ENCODE assay signal across 30 cellular contexts in the genomic region with DNA sequence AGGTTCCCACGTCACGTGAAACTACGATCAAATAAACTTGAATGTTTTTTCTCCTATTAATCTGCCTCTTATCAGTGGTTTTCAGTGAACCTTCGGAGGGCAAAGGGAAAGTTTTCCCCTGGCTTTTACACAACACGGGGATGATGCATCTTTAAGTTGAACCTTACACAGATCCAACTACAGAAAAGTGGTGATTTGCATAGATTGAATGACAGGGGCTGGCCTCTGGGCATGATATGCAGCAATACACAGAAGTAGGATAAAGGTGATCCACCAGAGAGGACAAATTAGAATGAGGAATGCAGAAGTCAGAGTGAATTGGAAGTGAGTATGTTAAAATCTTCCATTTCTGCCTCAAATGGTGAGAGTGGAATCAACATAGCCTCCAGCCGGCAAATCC. TPM values are rescaled to one million over a fixed set of nuclear protein-coding genes. Genes with fewer than 3 reads are reported as not detected.
"Had no signal": no experiment of that assay in that cellular context is flagged by ENCODE, and none has a peak within 500 bp of the region (broad histone marks: within the 10 kb centered on the region; RNA-seq: fewer than 3 reads in every experiment).

No MANE protein-coding gene starts in this region.

- H3K27ac Mint-ChIP-seq: activated CD4-positive, alpha-beta memory T cell treated with anti-CD3 and anti-CD28 coated beads for 36 hours; activated naive CD8-positive, alpha-beta T cell treated with anti-CD3 and anti-CD28 coated beads, Interleukin-2, amount 50 U/mL, for 24 hours; activated T-cell treated with anti-CD3 and anti-CD28 coated beads, Interleukin-2, amount 50 U/mL, for 72 hours; immature natural killer cell; mesothelial cell of epicardium; stimulated activated effector memory CD8-positive, alpha-beta T cell treated with anti-CD3 and anti-CD28 coated beads, Interleukin-12 subunit alpha, Interleukin-12 subunit beta, amount 100 ng/mL, for 72 hours; T-helper 1 cell treated with Interleukin-12 subunit alpha and Interleukin-12 subunit beta and Interleukin-4 antibody, amounts not matched to agents 30 μg/mL and 1 μg/mL, for 36 hours had no signal

- DNase-seq: activated CD4-positive, alpha-beta memory T cell treated with anti-CD3 and anti-CD28 coated beads for 36 hours; activated CD4-positive, alpha-beta T cell treated with anti-CD3 and anti-CD28 coated beads for 4 hours; activated CD4-positive, CD25-positive, alpha-beta regulatory T cell; activated effector memory CD4-positive, alpha-beta T cell treated with anti-CD3 and anti-CD28 coated beads, Interleukin-2, amount 50 U/mL, for 16 hours; activated naive CD4-positive, alpha-beta T cell treated with anti-CD3 and anti-CD28 coated beads, Interleukin-2, amount 50 U/mL, for 16 hours; activated naive CD8-positive, alpha-beta T cell treated with anti-CD3 and anti-CD28 coated beads, Interleukin-2, amount 50 U/mL, for 24 hours; activated T-cell treated with anti-CD3 and anti-CD28 coated beads, Interleukin-2, amount 50 U/mL, for 72 hours; anterior cingulate cortex; brain microvascular endothelial cell; caudate nucleus; dermis blood vessel endothelial cell; effector CD8-positive, alpha-beta T cell; foreskin melanocyte; immature natural killer cell; naive thymus-derived CD8-positive, alpha-beta T cell; right cardiac atrium; stimulated activated CD4-positive, alpha-beta T cell treated with anti-CD3 and anti-CD28 coated beads, Interleukin-2, amount 100 ng/mL, for 24 hours; stomach; T1000; uterus had no signal

- H3K4me1 ChIP-seq: parathyroid adenoma, uterus had no signal

- H3K27ac ChIP-seq: brain microvascular endothelial cell, parathyroid adenoma, stomach, suprapubic skin, tibial nerve, uterus had no signal

- H3K9me3 Mint-ChIP-seq: activated CD4-positive, alpha-beta memory T cell treated with anti-CD3 and anti-CD28 coated beads for 36 hours; activated naive CD8-positive, alpha-beta T cell treated with anti-CD3 and anti-CD28 coated beads, Interleukin-2, amount 50 U/mL, for 24 hours; activated T-cell treated with anti-CD3 and anti-CD28 coated beads, Interleukin-2, amount 50 U/mL, for 72 hours; immature natural killer cell; mesothelial cell of epicardium; naive thymus-derived CD8-positive, alpha-beta T cell; stimulated activated effector memory CD8-positive, alpha-beta T cell treated with anti-CD3 and anti-CD28 coated beads, Interleukin-12 subunit alpha, Interleukin-12 subunit beta, amount 100 ng/mL, for 72 hours; T-helper 1 cell treated with Interleukin-12 subunit alpha and Interleukin-12 subunit beta and Interleukin-4 antibody, amounts not matched to agents 30 μg/mL and 1 μg/mL, for 36 hours had no signal

- ATAC-seq: activated naive CD8-positive, alpha-beta T cell treated with anti-CD3 and anti-CD28 coated beads, Interleukin-2, amount 50 U/mL, for 24 hours; activated T-cell treated with anti-CD3 and anti-CD28 coated beads, Interleukin-2, amount 50 U/mL, for 72 hours; left lobe of liver; naive thymus-derived CD8-positive, alpha-beta T cell; right cardiac atrium; stimulated activated effector memory CD8-positive, alpha-beta T cell treated with anti-CD3 and anti-CD28 coated beads, Interleukin-12 subunit alpha, Interleukin-12 subunit beta, amount 100 ng/mL, for 72 hours had no signal

- H3K27me3 ChIP-seq: brain microvascular endothelial cell, stomach, suprapubic skin, tibial nerve, uterus had no signal

- H3K9me3 ChIP-seq: stomach, suprapubic skin, tibial nerve, uterus had no signal

- H3K9ac ChIP-seq: parathyroid adenoma had no signal

- H3K36me3 ChIP-seq: brain microvascular endothelial cell, stomach, suprapubic skin, tibial nerve, uterus had no signal

- H3K4me1 Mint-ChIP-seq: immature natural killer cell; naive thymus-derived CD8-positive, alpha-beta T cell had no signal

- H3K4me3 ChIP-seq: lung, stomach, suprapubic skin, tibial nerve, uterus had no signal

- H3K4me3 Mint-ChIP-seq: activated CD4-positive, alpha-beta memory T cell treated with anti-CD3 and anti-CD28 coated beads for 36 hours; activated naive CD8-positive, alpha-beta T cell treated with anti-CD3 and anti-CD28 coated beads, Interleukin-2, amount 50 U/mL, for 24 hours; activated T-cell treated with anti-CD3 and anti-CD28 coated beads, Interleukin-2, amount 50 U/mL, for 72 hours; immature natural killer cell; mesothelial cell of epicardium; naive thymus-derived CD8-positive, alpha-beta T cell; stimulated activated effector memory CD8-positive, alpha-beta T cell treated with anti-CD3 and anti-CD28 coated beads, Interleukin-12 subunit alpha, Interleukin-12 subunit beta, amount 100 ng/mL, for 72 hours; T-helper 1 cell treated with Interleukin-12 subunit alpha and Interleukin-12 subunit beta and Interleukin-4 antibody, amounts not matched to agents 30 μg/mL and 1 μg/mL, for 36 hours had no signal

- H2AFZ ChIP-seq: parathyroid adenoma had no signal

- H3K36me3 Mint-ChIP-seq: activated CD4-positive, alpha-beta memory T cell treated with anti-CD3 and anti-CD28 coated beads for 36 hours; immature natural killer cell; mesothelial cell of epicardium; naive thymus-derived CD8-positive, alpha-beta T cell; stimulated activated effector memory CD8-positive, alpha-beta T cell treated with anti-CD3 and anti-CD28 coated beads, Interleukin-12 subunit alpha, Interleukin-12 subunit beta, amount 100 ng/mL, for 72 hours had no signal

- H3K27me3 Mint-ChIP-seq: activated CD4-positive, alpha-beta memory T cell treated with anti-CD3 and anti-CD28 coated beads for 36 hours; activated naive CD8-positive, alpha-beta T cell treated with anti-CD3 and anti-CD28 coated beads, Interleukin-2, amount 50 U/mL, for 24 hours; naive thymus-derived CD8-positive, alpha-beta T cell had no signal

RNA-seq across cellular contexts. Expression of a gene that starts 11.6 kb away (rescaled TPM):
- total RNA-seq: activated CD4-positive, alpha-beta memory T cell treated with anti-CD3 and anti-CD28 coated beads for 36 hours; activated T-cell treated with anti-CD3 and anti-CD28 coated beads, Interleukin-2, amount 50 U/mL, for 72 hours; dermis blood vessel endothelial cell; kidney epithelial cell; left lobe of liver; lung; mesothelial cell of epicardium; naive thymus-derived CD8-positive, alpha-beta T cell; pulmonary artery endothelial cell; right cardiac atrium; stomach; suprapubic skin; tibial nerve; uterus had no signal
- polyA plus RNA-seq: lung, stomach had no signal
